ENCODE assay signal across 1 cellular context in genomic region chr4:20700007-20700761, GRCh38.
TF ChIP-seq lines count a peak whose summit lies in the region.

TSS of gene PACRGL (plus strand) at chr4:20700458. CDS start at chr4:20704482, 4,024 bp downstream.

TF ChIP-seq in HepG2, 621 proteins besides CTCF, POLR2A, EP300 and RAD21 (continued from another document and continues in another):
- TF ChIP-seq KDM1A (CRISPR knock-in tag; IDR thresholded peaks at IDR 0.05) (no peak), ATF6 (CRISPR knock-in tag; conservative IDR thresholded peaks at IDR 0.05) (no peak), SMAD3 (CRISPR knock-in tag; IDR thresholded peaks at IDR 0.05) (no peak; the same call in 1 of the 2 replicates), ZNF263 (CRISPR knock-in tag; IDR thresholded peaks at IDR 0.05) (no peak), HIVEP1 (CRISPR knock-in tag; IDR thresholded peaks at IDR 0.05) (peak; percentile 51; the same call in 1 of the 2 replicates), ETV5 (CRISPR knock-in tag; IDR thresholded peaks at IDR 0.05; ENCODE audit: borderline replicate concordance) (no peak), ZNF766 (CRISPR knock-in tag; IDR thresholded peaks at IDR 0.05; ENCODE audit: borderline replicate concordance) (no peak), ZNF724P (CRISPR knock-in tag; IDR thresholded peaks at IDR 0.05; ENCODE audit: borderline replicate concordance) (no peak; the same call in 1 of the 2 replicates), ZNF607 (CRISPR knock-in tag; IDR thresholded peaks at IDR 0.05; ENCODE audit: borderline replicate concordance) (no peak), STAT5B (CRISPR knock-in tag; IDR thresholded peaks at IDR 0.05) (no peak), ELF1 (CRISPR knock-in tag; IDR thresholded peaks at IDR 0.05) (peak; percentile 77), KDM5A (IDR thresholded peaks at IDR 0.05; ENCODE audit: borderline replicate concordance, low read length) (peak; percentile 82), GTF3A (CRISPR knock-in tag; conservative IDR thresholded peaks at IDR 0.05) (no peak), ZNF570 (CRISPR knock-in tag; IDR thresholded peaks at IDR 0.05; ENCODE audit: borderline replicate concordance) (no peak), ZNF619 (CRISPR knock-in tag; IDR thresholded peaks at IDR 0.05) (no peak; the same call in 1 of the 2 replicates), DBP (CRISPR knock-in tag; IDR thresholded peaks at IDR 0.05; ENCODE audit: not compliant biosample characterization) (no peak), HOXA5 (CRISPR knock-in tag; IDR thresholded peaks at IDR 0.05) (no peak), HBP1 (CRISPR knock-in tag; IDR thresholded peaks at IDR 0.05; ENCODE audit: low read depth) (no peak), ZNF879 (CRISPR knock-in tag; IDR thresholded peaks at IDR 0.05) (peak; percentile 46; the same call in 1 of the 2 replicates), NR1H2 (CRISPR knock-in tag; IDR thresholded peaks at IDR 0.05; ENCODE audit: borderline replicate concordance, low read depth) (no peak), ZFP37 (CRISPR knock-in tag; IDR thresholded peaks at IDR 0.05; ENCODE audit: borderline replicate concordance) (no peak), PHF5A (CRISPR knock-in tag; IDR thresholded peaks at IDR 0.05; ENCODE audit: low read depth, unreplicated experiment) (no peak), ZNF224 (CRISPR knock-in tag; IDR thresholded peaks at IDR 0.05) (no peak; the same call in 1 of the 2 replicates), ZNF816 (CRISPR knock-in tag; IDR thresholded peaks at IDR 0.05; ENCODE audit: borderline replicate concordance) (no peak), PRDM4 (CRISPR knock-in tag; IDR thresholded peaks at IDR 0.05; ENCODE audit: borderline replicate concordance) (no peak), NCOA2 (CRISPR knock-in tag; IDR thresholded peaks at IDR 0.05) (peak; percentile 44; the same call in 1 of the 2 replicates), CERS6 (CRISPR knock-in tag; IDR thresholded peaks at IDR 0.05) (no peak), NFYC (CRISPR knock-in tag; IDR thresholded peaks at IDR 0.05) (peak; percentile 86), ZBTB39 (CRISPR knock-in tag; IDR thresholded peaks at IDR 0.05) (no peak), ZNF3 (CRISPR knock-in tag; IDR thresholded peaks at IDR 0.05) (no peak), DR1 (CRISPR knock-in tag; IDR thresholded peaks at IDR 0.05) (peak; percentile 42; the same call in 1 of the 2 replicates), MAFF (IDR thresholded peaks at IDR 0.05; ENCODE audit: low read depth, low read length) (no peak), KLF13 (CRISPR knock-in tag; IDR thresholded peaks at IDR 0.05) (no peak), ZNF740 (CRISPR knock-in tag; IDR thresholded peaks at IDR 0.05) (no peak), ZNF264 (CRISPR knock-in tag; IDR thresholded peaks at IDR 0.05) (no peak), PLSCR1 (CRISPR knock-in tag; IDR thresholded peaks at IDR 0.05; ENCODE audit: borderline replicate concordance) (no peak), ZNF709 (CRISPR knock-in tag; IDR thresholded peaks at IDR 0.05) (no peak), MED8 (CRISPR knock-in tag; IDR thresholded peaks at IDR 0.05; ENCODE audit: insufficient replicate concordance) (no peak), KAT7 (CRISPR knock-in tag; IDR thresholded peaks at IDR 0.05; ENCODE audit: borderline replicate concordance) (0 out of 2 replicates have a peak, but pooled peaks have one; percentile 33), FOXM1 (CRISPR knock-in tag; IDR thresholded peaks at IDR 0.05) (no peak), ONECUT2 (CRISPR knock-in tag; IDR thresholded peaks at IDR 0.05) (no peak), ZNF329 (CRISPR knock-in tag; IDR thresholded peaks at IDR 0.05; ENCODE audit: low read depth) (no peak), ZNF614 (CRISPR knock-in tag; IDR thresholded peaks at IDR 0.05; ENCODE audit: borderline replicate concordance) (no peak), BHLHE40 (IDR thresholded peaks at IDR 0.05; ENCODE audit: low read length) (no peak), SP5 (CRISPR knock-in tag; IDR thresholded peaks at IDR 0.05; ENCODE audit: borderline replicate concordance, low read depth) (no peak), PAXIP1 (CRISPR knock-in tag; conservative IDR thresholded peaks at IDR 0.05) (peak; percentile 48), ZNF773 (CRISPR knock-in tag; IDR thresholded peaks at IDR 0.05; ENCODE audit: borderline replicate concordance) (no peak)
